ENCODE assay signal across 8 cellular contexts in the genomic region with DNA sequence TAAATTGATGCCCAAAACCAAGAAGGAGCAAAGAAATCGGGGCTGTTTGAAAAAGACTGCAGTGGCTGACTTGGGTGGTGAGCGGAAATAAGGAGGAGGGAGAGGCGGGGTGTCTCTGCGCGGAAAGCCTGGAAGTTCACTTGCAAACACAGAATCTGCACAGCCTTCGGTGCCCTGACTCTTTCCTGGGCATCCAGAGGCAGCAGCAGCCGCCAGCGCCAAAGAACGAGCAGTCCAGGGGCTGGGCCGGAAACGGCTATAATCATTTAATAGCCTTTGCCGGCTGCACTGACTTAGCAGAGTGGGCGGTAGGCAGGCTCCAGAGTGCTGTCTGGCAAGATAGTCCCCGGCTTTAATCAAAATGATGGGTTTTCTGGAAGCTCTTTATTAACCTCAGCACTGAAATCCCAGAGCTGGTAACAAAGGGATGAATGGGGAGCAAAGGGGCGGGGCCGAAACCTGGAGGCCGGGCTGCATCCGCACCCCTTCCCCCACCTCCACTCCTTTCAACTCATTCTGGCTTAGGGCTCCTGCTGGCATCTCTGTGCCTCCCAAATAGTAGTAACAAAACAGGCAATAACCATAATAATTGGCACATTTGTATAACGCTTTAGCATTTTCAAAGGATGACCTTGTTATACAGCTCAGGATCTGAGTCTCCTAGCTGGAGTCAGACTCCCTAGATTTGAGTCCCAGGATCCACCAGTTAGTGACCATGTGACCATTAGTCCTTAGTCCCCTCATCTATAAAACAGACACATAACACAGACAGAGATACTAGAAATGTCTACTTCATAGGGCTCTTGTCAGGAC. TPM values are rescaled to one million over a fixed set of nuclear protein-coding genes. Genes with fewer than 3 reads are reported as not detected.
A peak's percentile ranks its signal among the peaks of the same experiment; 100 is the strongest.
DNase-seq lines count a peak whose midpoint lies in the region; ATAC-seq and TF ChIP-seq lines count a peak whose summit lies in the region.

No MANE protein-coding gene starts in this region.

- H3K4me2 ChIP-seq in neuronal stem cell (ENCODE audit: insufficient read depth, low read length, poor library complexity, severe bottlenecking), result peak overlapping the region; percentile 77

- peak overlapping the region; percentile 93 for H3K4me3 Mint-ChIP-seq in endothelial cell (ENCODE audit: unreplicated experiment)

- ATAC-seq in GM18519 (IDR thresholded peaks at IDR 0.05; ENCODE audit: low FRiP score, unreplicated experiment) (no peak), HG02885 (IDR thresholded peaks at IDR 0.05; ENCODE audit: poor library complexity, unreplicated experiment) (no peak)

- no peaks in the 10 kb centered on the region for H3K36me3 ChIP-seq in neuronal stem cell (replicated peaks in 1 of 2; ENCODE audit: control insufficient read depth in 2 of 2, insufficient read depth in 2 of 2, low read length in 2 of 2)

- H3K23ac ChIP-seq in neuronal stem cell (ENCODE audit: low read depth, low read length, poor library complexity), result no peak overlapping the region

- no peak overlapping the region for H3K9ac ChIP-seq in neuronal stem cell (ENCODE audit: low read depth, low read length, poor library complexity)

- no peak overlapping the region for H4K91ac ChIP-seq in neuronal stem cell (ENCODE audit: low read depth, low read length, poor library complexity)

- H2BK5ac ChIP-seq in neuronal stem cell (ENCODE audit: low read length), result peak overlapping the region; percentile 97

- peaks cover 16 to 25% of the 10 kb centered on the region in 2 donors for H3K4me1 ChIP-seq in neuronal stem cell (ENCODE audit: control insufficient read depth in 2 of 2, insufficient read depth in 1 of 2, low read depth in 1 of 2, low read length in 2 of 2)

- H2AFZ ChIP-seq in neuronal stem cell (ENCODE audit: low read length), result peak overlapping the region; percentile 88

- TF ChIP-seq CTCF in endothelial cell (IDR thresholded peaks at IDR 0.05; ENCODE audit: unreplicated experiment), result no peak

- H3K4me3 ChIP-seq in neuronal stem cell (ENCODE audit: low read length in 2 of 2), result peak overlapping the region; percentile 47 to 63

- H3K4me1 Mint-ChIP-seq in endothelial cell (ENCODE audit: unreplicated experiment), result peaks cover 21% of the 10 kb centered on the region

- no peaks in the 10 kb centered on the region for H3K27me3 ChIP-seq in neuronal stem cell (ENCODE audit: control insufficient read depth in 3 of 3, insufficient read depth in 3 of 3, low read depth in 1 of 3, low read length in 3 of 3)

- H3K18ac ChIP-seq in neuronal stem cell (ENCODE audit: low read length), result peak overlapping the region; percentile 9

- no peak overlapping the region for H4K8ac ChIP-seq in neuronal stem cell (ENCODE audit: low read depth, low read length)

- H3K14ac ChIP-seq in neuronal stem cell (ENCODE audit: low read length), result no peak overlapping the region

- peaks cover 6% of the 10 kb centered on the region for H3K27me3 Mint-ChIP-seq in endothelial cell (ENCODE audit: unreplicated experiment)

- H3K79me1 ChIP-seq in neuronal stem cell (ENCODE audit: low read depth, low read length), result no peaks in the 10 kb centered on the region

- H3K9me3 ChIP-seq in neuronal stem cell (replicated peaks in 1 of 2; ENCODE audit: control insufficient read depth in 2 of 2, insufficient read depth in 1 of 2, low read depth in 1 of 2, low read length in 2 of 2), result no peaks in the 10 kb centered on the region

- DNase-seq in DMS79 (lab: John Stamatoyannopoulos, UW) (peak; percentile 18), NCI-H226 (peak; percentile 29), endothelial cell (ENCODE audit: low spot score) (peak; percentile 34), neuronal stem cell (ENCODE audit: low spot score) (peak; percentile 65), occipital lobe (lab: John Stamatoyannopoulos, UW) (no peak)
- no peak for DNase-seq in activated CD4-positive, alpha-beta T cell treated with anti-CD3 and anti-CD28 coated beads, Interleukin-2, amount 50 U/mL, for 4 hours

- no peaks in the 10 kb centered on the region for H3K36me3 Mint-ChIP-seq in endothelial cell (ENCODE audit: low read depth, unreplicated experiment)

- no peak overlapping the region for H2BK12ac ChIP-seq in neuronal stem cell (ENCODE audit: low read length)

- peak overlapping the region; percentile 95 for H3K27ac ChIP-seq in neuronal stem cell (replicated peaks; ENCODE audit: low read length)

- no peak overlapping the region for H2AK5ac ChIP-seq in neuronal stem cell (ENCODE audit: low read depth, low read length)

- H3K9me3 Mint-ChIP-seq in endothelial cell (ENCODE audit: unreplicated experiment), result no peaks in the 10 kb centered on the region

- no peak overlapping the region for H2BK120ac ChIP-seq in neuronal stem cell (ENCODE audit: low read depth, low read length)

- WGBS in neuronal stem cell (ENCODE audit: extremely low coverage in 2 of 2, insufficient read length in 2 of 2, insufficient replicate concordance in 1 of 2), 2 donors, result no CpG with 5 or more reads among the region's 19 CpGs

- H3K27ac Mint-ChIP-seq in endothelial cell (ENCODE audit: unreplicated experiment), result peak overlapping the region; percentile 71

- H3K4ac ChIP-seq in neuronal stem cell (ENCODE audit: low read length), result no peak overlapping the region

- no peak overlapping the region for H2BK15ac ChIP-seq in neuronal stem cell (ENCODE audit: low read length)

RNA-seq across cellular contexts. Expression of gene PCDHAC2, which starts 35.8 kb away (rescaled TPM):
- 5.2 TPM for total RNA-seq in endothelial cell (ENCODE audit: unreplicated experiment)
- polyA plus RNA-seq in neuronal stem cell (2013, experiment 1 of 2), result 6.4 TPM
- 7.4 TPM for polyA plus RNA-seq in neuronal stem cell (2013, experiment 2 of 2)
- total RNA-seq in occipital lobe, result 33.5 TPM

RNA-seq across cellular contexts. Expression of gene PCDHB1, which starts 49.1 kb away (rescaled TPM):
- not detected for total RNA-seq in endothelial cell (ENCODE audit: unreplicated experiment)
- polyA plus RNA-seq in neuronal stem cell (2013, experiment 1 of 2), result 0.01 TPM
- 0.01 TPM for polyA plus RNA-seq in neuronal stem cell (2013, experiment 2 of 2)
- 0.31 TPM for total RNA-seq in occipital lobe

Comparison
In these comparisons a context has a peak if more than half of its experiments do, and no peak if none do; other contexts are left out.
1. DNase-seq: peak in DMS79 (single experiment), NCI-H226 (single experiment), endothelial cell (single experiment) and neuronal stem cell (single experiment); none in occipital lobe (single experiment) and activated CD4-positive, alpha-beta T cell treated with anti-CD3 and anti-CD28 coated beads, Interleukin-2, amount 50 U/mL, for 4 hours (0 of 2).